In genomic region chr22:38963872-38964271, GRCh38 we compare ENCODE assay signal across 1 cellular context.
TF ChIP-seq lines count a peak whose summit lies in the region.

No MANE protein-coding gene starts in this region.

TF ChIP-seq in HepG2, 621 proteins besides CTCF, POLR2A, EP300 and RAD21 (continued from another document and continues in another):
- TF ChIP-seq, protein P1, sequence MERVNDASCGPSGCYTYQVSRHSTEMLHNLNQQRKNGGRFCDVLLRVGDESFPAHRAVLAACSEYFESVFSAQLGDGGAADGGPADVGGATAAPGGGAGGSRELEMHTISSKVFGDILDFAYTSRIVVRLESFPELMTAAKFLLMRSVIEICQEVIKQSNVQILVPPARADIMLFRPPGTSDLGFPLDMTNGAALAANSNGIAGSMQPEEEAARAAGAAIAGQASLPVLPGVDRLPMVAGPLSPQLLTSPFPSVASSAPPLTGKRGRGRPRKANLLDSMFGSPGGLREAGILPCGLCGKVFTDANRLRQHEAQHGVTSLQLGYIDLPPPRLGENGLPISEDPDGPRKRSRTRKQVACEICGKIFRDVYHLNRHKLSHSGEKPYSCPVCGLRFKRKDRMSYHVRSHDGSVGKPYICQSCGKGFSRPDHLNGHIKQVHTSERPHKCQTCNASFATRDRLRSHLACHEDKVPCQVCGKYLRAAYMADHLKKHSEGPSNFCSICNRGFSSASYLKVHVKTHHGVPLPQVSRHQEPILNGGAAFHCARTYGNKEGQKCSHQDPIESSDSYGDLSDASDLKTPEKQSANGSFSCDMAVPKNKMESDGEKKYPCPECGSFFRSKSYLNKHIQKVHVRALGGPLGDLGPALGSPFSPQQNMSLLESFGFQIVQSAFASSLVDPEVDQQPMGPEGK (CRISPR knock-in tag; IDR thresholded peaks at IDR 0.05), result peak; percentile 82
- TF ChIP-seq ZBTB25 (CRISPR knock-in tag; IDR thresholded peaks at IDR 0.05) (no peak), ZNF292 (CRISPR knock-in tag; IDR thresholded peaks at IDR 0.05; ENCODE audit: borderline replicate concordance, low read depth) (0 out of 2 replicates have a peak, but pooled peaks have one; percentile 14), HNRNPL (IDR thresholded peaks at IDR 0.05; ENCODE audit: low read depth, low read length) (0 out of 2 replicates have a peak, but pooled peaks have one; percentile 24), ZFP36 (IDR thresholded peaks at IDR 0.05; ENCODE audit: borderline replicate concordance, low read depth, low read length, partially characterized antibody) (no peak), LCORL (IDR thresholded peaks at IDR 0.05) (no peak), LCORL (CRISPR knock-in tag; IDR thresholded peaks at IDR 0.05) (peak; percentile 46; the same call in 1 of the 2 replicates), ZNF331 (CRISPR knock-in tag; IDR thresholded peaks at IDR 0.05) (no peak), ZNF232 (CRISPR knock-in tag; IDR thresholded peaks at IDR 0.05; ENCODE audit: borderline replicate concordance) (no peak), MYC (CRISPR knock-in tag; IDR thresholded peaks at IDR 0.05; ENCODE audit: borderline replicate concordance) (peak; percentile 32; the same call in 1 of the 2 replicates), ZNF335 (CRISPR knock-in tag; IDR thresholded peaks at IDR 0.05) (no peak), HNF4G (IDR thresholded peaks at IDR 0.05; ENCODE audit: borderline replicate concordance, low read depth, low read length) (peak; percentile 85), HNF4G (CRISPR knock-in tag; IDR thresholded peaks at IDR 0.05; ENCODE audit: borderline replicate concordance, low read depth) (peak; percentile 81), GATAD2A (CRISPR knock-in tag; IDR thresholded peaks at IDR 0.05) (peak; percentile 40; the same call in 1 of the 2 replicates), DPF2 (CRISPR knock-in tag; IDR thresholded peaks at IDR 0.05; ENCODE audit: borderline replicate concordance, low read depth) (0 out of 2 replicates have a peak, but pooled peaks have one; percentile 18), ZFX (CRISPR knock-in tag; IDR thresholded peaks at IDR 0.05; ENCODE audit: low read depth) (0 out of 2 replicates have a peak, but pooled peaks have one; percentile 16), ZFP36L1 (CRISPR knock-in tag; IDR thresholded peaks at IDR 0.05) (no peak), RERE (CRISPR knock-in tag; IDR thresholded peaks at IDR 0.05; ENCODE audit: low read depth) (no peak), PHF21A (CRISPR knock-in tag; IDR thresholded peaks at IDR 0.05) (peak; percentile 58), RXRA (CRISPR knock-in tag; IDR thresholded peaks at IDR 0.05) (0 out of 2 replicates have a peak, but pooled peaks have one; percentile 28), ZNF263 (CRISPR knock-in tag; IDR thresholded peaks at IDR 0.05) (peak; percentile 36; the same call in 1 of the 2 replicates), ZNF367 (CRISPR knock-in tag; IDR thresholded peaks at IDR 0.05; ENCODE audit: borderline replicate concordance) (no peak), ZNF7 (CRISPR knock-in tag; IDR thresholded peaks at IDR 0.05) (no peak), ZNF839 (CRISPR knock-in tag; IDR thresholded peaks at IDR 0.05; ENCODE audit: borderline replicate concordance) (no peak), ZNF510 (CRISPR knock-in tag; IDR thresholded peaks at IDR 0.05; ENCODE audit: low read depth) (no peak), ZBTB40 (IDR thresholded peaks at IDR 0.05) (no peak), ZBTB40 (CRISPR knock-in tag; IDR thresholded peaks at IDR 0.05) (no peak), ARNTL (CRISPR knock-in tag; IDR thresholded peaks at IDR 0.05) (peak; percentile 54; the same call in 1 of the 2 replicates), ARHGAP35 (CRISPR knock-in tag; IDR thresholded peaks at IDR 0.05; ENCODE audit: borderline replicate concordance) (no peak), HNRNPH1 (optimal IDR thresholded peaks at IDR 0.05; ENCODE audit: low read depth, low read length) (no peak), ZNF136 (CRISPR knock-in tag; IDR thresholded peaks at IDR 0.05; ENCODE audit: low read depth) (no peak), FOXK2 (IDR thresholded peaks at IDR 0.05) (no peak), PHB2 (IDR thresholded peaks at IDR 0.05; ENCODE audit: partially characterized antibody) (no peak)
- TF ChIP-seq, protein P2, sequence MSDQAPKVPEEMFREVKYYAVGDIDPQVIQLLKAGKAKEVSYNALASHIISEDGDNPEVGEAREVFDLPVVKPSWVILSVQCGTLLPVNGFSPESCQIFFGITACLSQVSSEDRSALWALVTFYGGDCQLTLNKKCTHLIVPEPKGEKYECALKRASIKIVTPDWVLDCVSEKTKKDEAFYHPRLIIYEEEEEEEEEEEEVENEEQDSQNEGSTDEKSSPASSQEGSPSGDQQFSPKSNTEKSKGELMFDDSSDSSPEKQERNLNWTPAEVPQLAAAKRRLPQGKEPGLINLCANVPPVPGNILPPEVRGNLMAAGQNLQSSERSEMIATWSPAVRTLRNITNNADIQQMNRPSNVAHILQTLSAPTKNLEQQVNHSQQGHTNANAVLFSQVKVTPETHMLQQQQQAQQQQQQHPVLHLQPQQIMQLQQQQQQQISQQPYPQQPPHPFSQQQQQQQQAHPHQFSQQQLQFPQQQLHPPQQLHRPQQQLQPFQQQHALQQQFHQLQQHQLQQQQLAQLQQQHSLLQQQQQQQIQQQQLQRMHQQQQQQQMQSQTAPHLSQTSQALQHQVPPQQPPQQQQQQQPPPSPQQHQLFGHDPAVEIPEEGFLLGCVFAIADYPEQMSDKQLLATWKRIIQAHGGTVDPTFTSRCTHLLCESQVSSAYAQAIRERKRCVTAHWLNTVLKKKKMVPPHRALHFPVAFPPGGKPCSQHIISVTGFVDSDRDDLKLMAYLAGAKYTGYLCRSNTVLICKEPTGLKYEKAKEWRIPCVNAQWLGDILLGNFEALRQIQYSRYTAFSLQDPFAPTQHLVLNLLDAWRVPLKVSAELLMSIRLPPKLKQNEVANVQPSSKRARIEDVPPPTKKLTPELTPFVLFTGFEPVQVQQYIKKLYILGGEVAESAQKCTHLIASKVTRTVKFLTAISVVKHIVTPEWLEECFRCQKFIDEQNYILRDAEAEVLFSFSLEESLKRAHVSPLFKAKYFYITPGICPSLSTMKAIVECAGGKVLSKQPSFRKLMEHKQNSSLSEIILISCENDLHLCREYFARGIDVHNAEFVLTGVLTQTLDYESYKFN (CRISPR knock-in tag; conservative IDR thresholded peaks at IDR 0.05), result peak; percentile 59; the same call in 1 of the 2 replicates
- TF ChIP-seq, protein P3, sequence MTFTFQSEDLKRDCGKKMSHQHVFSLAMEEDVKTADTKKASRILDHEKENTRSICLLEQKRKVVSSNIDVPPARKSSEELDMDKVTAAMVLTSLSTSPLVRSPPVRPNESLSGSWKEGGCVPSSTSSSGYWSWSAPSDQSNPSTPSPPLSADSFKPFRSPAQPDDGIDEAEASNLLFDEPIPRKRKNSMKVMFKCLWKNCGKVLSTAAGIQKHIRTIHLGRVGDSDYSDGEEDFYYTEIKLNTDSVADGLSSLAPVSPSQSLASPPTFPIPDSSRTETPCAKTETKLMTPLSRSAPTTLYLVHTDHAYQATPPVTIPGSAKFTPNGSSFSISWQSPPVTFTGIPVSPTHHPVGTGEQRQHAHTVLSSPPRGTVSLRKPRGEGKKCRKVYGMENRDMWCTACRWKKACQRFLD (CRISPR knock-in tag; IDR thresholded peaks at IDR 0.05; ENCODE audit: borderline replicate concordance), result 0 out of 2 replicates have a peak, but pooled peaks have one; percentile 47
- TF ChIP-seq, protein P4, sequence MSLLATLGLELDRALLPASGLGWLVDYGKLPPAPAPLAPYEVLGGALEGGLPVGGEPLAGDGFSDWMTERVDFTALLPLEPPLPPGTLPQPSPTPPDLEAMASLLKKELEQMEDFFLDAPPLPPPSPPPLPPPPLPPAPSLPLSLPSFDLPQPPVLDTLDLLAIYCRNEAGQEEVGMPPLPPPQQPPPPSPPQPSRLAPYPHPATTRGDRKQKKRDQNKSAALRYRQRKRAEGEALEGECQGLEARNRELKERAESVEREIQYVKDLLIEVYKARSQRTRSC (CRISPR knock-in tag; IDR thresholded peaks at IDR 0.05; ENCODE audit: low read depth), result no peak
